In genomic region chr20:3378138-3378537, GRCh38 we compare ENCODE assay signal across 2 cellular contexts.
TF ChIP-seq lines count a peak whose summit lies in the region.

No MANE protein-coding gene starts in this region.

TF ChIP-seq in endothelial cell of umbilical vein, 7 proteins besides CTCF, POLR2A, EP300 and RAD21:
- TF ChIP-seq FOS (IDR thresholded peaks at IDR 0.05; ENCODE audit: borderline replicate concordance, insufficient read depth, low read length) = no peak
TF ChIP-seq in endothelial cell of umbilical vein: peak in this region for 0.

TF ChIP-seq in GM12891, 5 proteins besides CTCF, POLR2A, EP300 and RAD21:
- TF ChIP-seq PAX5 (IDR thresholded peaks at IDR 0.05; ENCODE audit: insufficient read depth, low read length, severe bottlenecking) (no peak), TAF1 (IDR thresholded peaks at IDR 0.05; ENCODE audit: low read depth, low read length) (no peak), SPI1 (IDR thresholded peaks at IDR 0.05; ENCODE audit: low read depth, low read length) (no peak), POLR2AphosphoS5 (IDR thresholded peaks at IDR 0.05; ENCODE audit: low read depth, low read length) (no peak), POU2F2 (IDR thresholded peaks at IDR 0.05; ENCODE audit: low read depth, low read length) (no peak)
TF ChIP-seq in GM12891: peak in this region for 0.
